ENCODE assay signal across 14 cellular contexts in the genomic region with DNA sequence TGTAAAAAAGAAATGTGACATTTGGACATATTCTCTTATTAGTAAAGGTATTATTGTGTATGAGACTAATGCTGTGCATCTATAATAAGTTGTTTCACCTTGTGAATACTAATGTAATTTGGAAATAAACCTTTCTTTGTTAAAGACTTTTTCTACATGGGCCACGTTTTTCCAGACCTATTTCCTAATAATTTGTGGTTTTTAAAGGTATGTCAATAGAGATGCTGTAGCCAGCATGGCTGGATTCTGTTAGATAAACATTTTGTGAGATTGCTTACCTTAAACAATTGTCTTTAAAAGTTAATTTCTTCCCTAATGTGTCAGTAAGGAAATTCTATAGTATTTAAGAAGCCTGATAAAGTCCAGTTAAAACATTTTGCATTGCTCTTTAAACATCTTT.
"Had no signal": no experiment of that assay in that cellular context is flagged by ENCODE, and none has a peak within 500 bp of the region (broad histone marks: within the 10 kb centered on the region; RNA-seq: fewer than 3 reads in every experiment).

No MANE protein-coding gene starts in this region.

- DNase-seq: activated CD4-positive, alpha-beta memory T cell treated with anti-CD3 and anti-CD28 coated beads, Interleukin-2, amount 10 ng/mL, durations not matched to agents 7 days and 5 days; activated CD4-positive, alpha-beta T cell treated with anti-CD3 and anti-CD28 coated beads for 36 hours; activated gamma-delta T cell treated with Interleukin-2 at 50 U/mL for 16 hours; activated T-cell treated with anti-CD3 and anti-CD28 coated beads, Interleukin-2, amount 50 U/mL, for 48 hours; islet precursor cell; mucosa of descending colon; naive thymus-derived CD4-positive, alpha-beta T cell; stimulated activated CD4-positive, alpha-beta T cell treated with anti-CD3 and anti-CD28 coated beads, Interleukin-2, amount 100 ng/mL, for 48 hours; T-cell; T1000 had no signal

- H3K4me1 Mint-ChIP-seq: activated CD4-positive, alpha-beta memory T cell treated with anti-CD3 and anti-CD28 coated beads, Interleukin-2, amount 10 ng/mL, durations not matched to agents 7 days and 5 days had no signal

- H3K9me3 ChIP-seq: mucosa of descending colon, neutrophil had no signal

- H3K4me3 ChIP-seq: mucosa of descending colon, SK-N-MC had no signal

- H3K27me3 ChIP-seq: neutrophil had no signal

- H3K27me3 Mint-ChIP-seq: activated CD4-positive, alpha-beta memory T cell treated with anti-CD3 and anti-CD28 coated beads, Interleukin-2, amount 10 ng/mL, durations not matched to agents 7 days and 5 days; activated CD4-positive, alpha-beta T cell treated with anti-CD3 and anti-CD28 coated beads for 36 hours; activated naive CD8-positive, alpha-beta T cell; naive thymus-derived CD4-positive, alpha-beta T cell; stimulated activated memory B cell treated with anti-CD40 and anti-IgM and Interleukin-4, amounts not matched to agents 10 μg/mL and 1 μg/mL and 100 μg/mL, for 72 hours; T-cell had no signal

- H3K9me3 Mint-ChIP-seq: activated CD4-positive, alpha-beta memory T cell treated with anti-CD3 and anti-CD28 coated beads, Interleukin-2, amount 10 ng/mL, durations not matched to agents 7 days and 5 days; stimulated activated memory B cell treated with anti-CD40 and anti-IgM and Interleukin-4, amounts not matched to agents 10 μg/mL and 1 μg/mL and 100 μg/mL, for 72 hours; T-cell had no signal

- H3K27ac ChIP-seq: neutrophil, SK-N-MC had no signal

- H3K27ac Mint-ChIP-seq: activated CD4-positive, alpha-beta memory T cell treated with anti-CD3 and anti-CD28 coated beads, Interleukin-2, amount 10 ng/mL, durations not matched to agents 7 days and 5 days; activated CD4-positive, alpha-beta T cell treated with anti-CD3 and anti-CD28 coated beads for 36 hours; naive thymus-derived CD4-positive, alpha-beta T cell; stimulated activated memory B cell treated with anti-CD40 and anti-IgM and Interleukin-4, amounts not matched to agents 10 μg/mL and 1 μg/mL and 100 μg/mL, for 72 hours; T-cell had no signal

- H3K36me3 ChIP-seq: neutrophil had no signal

- H3K36me3 Mint-ChIP-seq: T-cell had no signal

- H3K4me3 Mint-ChIP-seq: activated CD4-positive, alpha-beta memory T cell treated with anti-CD3 and anti-CD28 coated beads, Interleukin-2, amount 10 ng/mL, durations not matched to agents 7 days and 5 days; activated CD4-positive, alpha-beta T cell treated with anti-CD3 and anti-CD28 coated beads for 36 hours; activated naive CD8-positive, alpha-beta T cell; stimulated activated memory B cell treated with anti-CD40 and anti-IgM and Interleukin-4, amounts not matched to agents 10 μg/mL and 1 μg/mL and 100 μg/mL, for 72 hours; T-cell had no signal
